Comparison of ENCODE assay signal across 8 cellular contexts in genomic region chr14:102524451-102525212, GRCh38. TPM values are rescaled to one million over a fixed set of nuclear protein-coding genes. Genes with fewer than 3 reads are reported as not detected.
A peak's percentile ranks its signal among the peaks of the same experiment; 100 is the strongest.
DNase-seq lines count a peak whose midpoint lies in the region; ATAC-seq and TF ChIP-seq lines count a peak whose summit lies in the region.

No MANE protein-coding gene starts in this region.

- no peaks in the 10 kb centered on the region for H3K27me3 ChIP-seq in SU-DHL-6 (ENCODE audit: low read length)
- no peaks in the 10 kb centered on the region for H3K27me3 ChIP-seq in adipocyte (replicated peaks; ENCODE audit: control insufficient read depth, insufficient read depth, low read length)
- H3K27me3 ChIP-seq in heart right ventricle: no peaks in the 10 kb centered on the region
- no peaks in the 10 kb centered on the region for H3K27me3 ChIP-seq in upper lobe of right lung

- peak overlapping the region; percentile 59 for H3K9ac ChIP-seq in SU-DHL-6 (ENCODE audit: low read length)
- H3K9ac ChIP-seq in adipocyte (ENCODE audit: low read length): peak overlapping the region; percentile 82

- 0% methylated on average over 32 of the region's 32 CpGs for WGBS in heart right ventricle, 2 donors

- H3K9me3 ChIP-seq in SU-DHL-6 (ENCODE audit: insufficient read depth, low read length) (no peaks in the 10 kb centered on the region), adipocyte (ENCODE audit: control insufficient read depth, low read length) (no peaks in the 10 kb centered on the region), heart right ventricle (no peaks in the 10 kb centered on the region), upper lobe of right lung (no peaks in the 10 kb centered on the region)

- H4K20me1 ChIP-seq in SU-DHL-6 (ENCODE audit: low read depth, low read length): no peaks in the 10 kb centered on the region

- peaks cover 12% of the 10 kb centered on the region for H3K4me1 ChIP-seq in adipocyte (ENCODE audit: control insufficient read depth, insufficient read depth, low read length)
- H3K4me1 ChIP-seq in heart right ventricle: peaks cover 0 to 28% (median 10%) of the 10 kb centered on the region in 9 donors
- peaks cover 9% of the 10 kb centered on the region for H3K4me1 ChIP-seq in upper lobe of right lung

- H3K9me2 ChIP-seq in SU-DHL-6 (replicated peaks; ENCODE audit: insufficient read depth, low read length): no peaks in the 10 kb centered on the region

- peak overlapping the region; percentile 75 for H2AFZ ChIP-seq in SU-DHL-6 (ENCODE audit: low read depth, low read length, severe bottlenecking)

- peak overlapping the region; percentile 68 for H3K4me2 ChIP-seq in SU-DHL-6 (ENCODE audit: low read depth, low read length, poor library complexity, severe bottlenecking)

- H3F3A ChIP-seq in SU-DHL-6 (ENCODE audit: insufficient read depth): no peaks in the 10 kb centered on the region

- H3K4me3 ChIP-seq in SU-DHL-6 (ENCODE audit: insufficient read depth, low read length, poor library complexity, severe bottlenecking) (peak overlapping the region; percentile 51), adipocyte (ENCODE audit: low read length) (peak overlapping the region; percentile 86), heart right ventricle (peak overlapping the region; percentile 29 to 81 (median 64)), upper lobe of right lung (peak overlapping the region; percentile 81)

- DNase-seq in NCI-H128 (lab: John Stamatoyannopoulos, UW; ENCODE audit: unreplicated experiment) (peak; percentile 97), adipocyte (ENCODE audit: low read depth) (peak; percentile 99), heart right ventricle (peak; percentile 99 to 100), posterior cingulate gyrus (peak; percentile 95 to 99 (median 98)), upper lobe of right lung (peak; percentile 100)

- H3K79me2 ChIP-seq in SU-DHL-6 (ENCODE audit: insufficient read depth, low read length): no peaks in the 10 kb centered on the region

- no peak overlapping the region for H3K27ac ChIP-seq in SU-DHL-6 (ENCODE audit: low read depth, low read length)
- peak overlapping the region; percentile 42 to 93 (median 86) for H3K27ac ChIP-seq in heart right ventricle
- peak overlapping the region; percentile 82 for H3K27ac ChIP-seq in upper lobe of right lung

- intact Hi-C loops in heart right ventricle (cut with DNase I): loop anchor here in 8 of 10 donors (1.0 to 10.0 kb wide), 8 partner anchors 66 to 393 kb away; partner anchors contain the start of genes RCOR1 (in 4 of the 8) and ZNF839 (in 1 of the 8)
- intact Hi-C loops in posterior cingulate gyrus (cut with DNase I): loop anchor here (1.0 kb wide), 1 partner anchor 68 kb away; the partner anchor contains the start of gene RCOR1
- intact Hi-C loops in upper lobe of right lung (cut with DNase I): no loop called here

- H3K36me3 ChIP-seq in SU-DHL-6 (ENCODE audit: low read length) (no peaks in the 10 kb centered on the region), adipocyte (ENCODE audit: control insufficient read depth, insufficient read depth, low read length, severe bottlenecking) (no peaks in the 10 kb centered on the region), heart right ventricle (no peaks in the 10 kb centered on the region), upper lobe of right lung (no peaks in the 10 kb centered on the region)

- TF ChIP-seq CTCF in GM12872 (IDR thresholded peaks at IDR 0.05; ENCODE audit: insufficient read depth, low read depth, low read length) (peak; percentile 91), SU-DHL-6 (IDR thresholded peaks at IDR 0.05; ENCODE audit: insufficient read depth, low read length, poor library complexity, severe bottlenecking) (peak; percentile 98), heart right ventricle (IDR thresholded peaks at IDR 0.05) (peak; percentile 93 to 100 (median 99)), upper lobe of right lung (IDR thresholded peaks at IDR 0.05) (peak; percentile 100)

- peak; percentile 96 for ATAC-seq in HG02678 (IDR thresholded peaks at IDR 0.05; ENCODE audit: unreplicated experiment)
- peak; percentile 98 to 100 (median 99) for ATAC-seq in heart right ventricle
- peak; percentile 98 for ATAC-seq in upper lobe of right lung

RNA-seq across cellular contexts. Expression of gene ANKRD9, which starts 15.1 kb away (rescaled TPM):
- total RNA-seq in heart right ventricle (100 to 1,000 TPM in 8 of 10 donors, 10 to 100 TPM in 2; 94.4 to 264 (median 124) TPM), upper lobe of right lung (22.4 TPM)
- 100 to 1,000 TPM; 102 to 117 TPM for polyA plus RNA-seq in heart right ventricle
